ENCODE assay signal across 13 cellular contexts in genomic region chr6:90365565-90366219, GRCh38.
DNase-seq lines count a peak whose midpoint lies in the region; ATAC-seq and TF ChIP-seq lines count a peak whose summit lies in the region.
"Had no signal": no experiment of that assay in that cellular context is flagged by ENCODE, and none has a peak within 500 bp of the region (broad histone marks: within the 10 kb centered on the region; RNA-seq: fewer than 3 reads in every experiment).

No MANE protein-coding gene starts in this region.

- H4K8ac ChIP-seq in IMR-90 (ENCODE audit: low read depth in 2 of 2, low read length in 2 of 2) = no peak overlapping the region
- no peak overlapping the region for H4K8ac ChIP-seq in neuronal stem cell (ENCODE audit: low read depth, low read length)

- no peak overlapping the region for H4K5ac ChIP-seq in IMR-90 (ENCODE audit: low read depth, low read length)

- peaks cover 6% of the 10 kb centered on the region for H3K9me3 ChIP-seq in IMR-90 (ENCODE audit: control insufficient read depth, insufficient read depth, low read length)
- peaks cover 0 to 10% of the 10 kb centered on the region in 2 donors for H3K9me3 ChIP-seq in neuronal stem cell (replicated peaks in 1 of 2; ENCODE audit: control insufficient read depth in 2 of 2, insufficient read depth in 1 of 2, low read depth in 1 of 2, low read length in 2 of 2)
- H3K9me3 ChIP-seq in endodermal cell (ENCODE audit: control insufficient read depth, low read length) = peaks cover 7% of the 10 kb centered on the region
- H3K9me3 ChIP-seq in Peyer's patch = no peaks in the 10 kb centered on the region
- H3K9me3 ChIP-seq: BE2C, HAP-1 had no signal

- TF ChIP-seq CTCF in IMR-90 (conservative IDR thresholded peaks at IDR 0.05; ENCODE audit: low read depth, low read length) (no peak), endodermal cell (conservative IDR thresholded peaks at IDR 0.05) (no peak), Peyer's patch (IDR thresholded peaks at IDR 0.05) (no peak)

- H3K4me1 ChIP-seq in IMR-90 (ENCODE audit: control insufficient read depth, insufficient read depth, low read length) (peaks cover 3% of the 10 kb centered on the region), neuronal stem cell (ENCODE audit: control insufficient read depth in 2 of 2, insufficient read depth in 1 of 2, low read depth in 1 of 2, low read length in 2 of 2) (peaks cover 7 to 15% of the 10 kb centered on the region in 2 donors), endodermal cell (ENCODE audit: control insufficient read depth, insufficient read depth, low read length) (peaks cover 24% of the 10 kb centered on the region), Peyer's patch (peaks cover 0 to 5% (median 0%) of the 10 kb centered on the region in 4 donors)

- H3K9me3 Mint-ChIP-seq in endodermal cell = peaks cover 6% of the 10 kb centered on the region
- H3K9me3 Mint-ChIP-seq: GM23338 had no signal

- POLR2A ChIA-PET in IMR-90 (lab: Charles Lee; ENCODE audit: unreplicated experiment) = no interaction called here

- ATAC-seq in IMR-90 (ENCODE audit: low read depth) (no peak), left lobe of liver (peak; percentile 79)
- ATAC-seq: A549, GM23338 had no signal

- H3K27ac Mint-ChIP-seq in endodermal cell = no peak overlapping the region
- H3K27ac Mint-ChIP-seq: CD4-positive, alpha-beta memory T cell; GM23338 had no signal

- H2BK120ac ChIP-seq in IMR-90 (ENCODE audit: low read depth, low read length) = no peak overlapping the region
- H2BK120ac ChIP-seq in neuronal stem cell (ENCODE audit: low read depth, low read length) = no peak overlapping the region

- in situ Hi-C loops in IMR-90 (cut with MboI; ENCODE audit: low sequenced_read_pairs) = no loop called here

- no peak overlapping the region for H2BK15ac ChIP-seq in IMR-90 (ENCODE audit: low read depth, low read length)
- no peak overlapping the region for H2BK15ac ChIP-seq in neuronal stem cell (ENCODE audit: low read length)

- H2AK9ac ChIP-seq in IMR-90 (replicated peaks; ENCODE audit: low read depth, low read length, poor library complexity) = no peak overlapping the region

- no peak overlapping the region for H3K4me3 ChIP-seq in IMR-90 (ENCODE audit: insufficient read depth, low read depth, low read length)
- no peak overlapping the region for H3K4me3 ChIP-seq in neuronal stem cell (ENCODE audit: low read length in 2 of 2)
- H3K4me3 ChIP-seq in endodermal cell (ENCODE audit: low read length) = no peak overlapping the region
- H3K4me3 ChIP-seq in Peyer's patch = no peak overlapping the region
- H3K4me3 ChIP-seq: A549, GM23338, HAP-1 had no signal

- H2AK5ac ChIP-seq in IMR-90 (ENCODE audit: low read depth, low read length) (peak overlapping the region; percentile 47), neuronal stem cell (ENCODE audit: low read depth, low read length) (no peak overlapping the region)

- H4K20me1 ChIP-seq in IMR-90 (ENCODE audit: insufficient read depth, low read length) = peaks cover 4% of the 10 kb centered on the region; the same call in 1 of the 2 replicates

- no peak for DNase-seq in IMR-90
- DNase-seq in left lobe of liver (ENCODE audit: low spot score) = no peak
- no peak for DNase-seq in neuronal stem cell (ENCODE audit: low spot score)
- no peak for DNase-seq in endodermal cell
- DNase-seq in Peyer's patch = no peak
- DNase-seq: BE2C; CD4-positive, alpha-beta memory T cell; DMS79 had no signal

- H2AFZ ChIP-seq in IMR-90 (replicated peaks; ENCODE audit: low read length, poor library complexity) (no peak overlapping the region), neuronal stem cell (ENCODE audit: low read length) (no peak overlapping the region)
- H2AFZ ChIP-seq: GM23338 had no signal

- no peak overlapping the region for H3K27ac ChIP-seq in IMR-90 (ENCODE audit: insufficient read depth, low read length)
- H3K27ac ChIP-seq in neuronal stem cell (replicated peaks; ENCODE audit: low read length) = peak overlapping the region; percentile 16
- H3K27ac ChIP-seq in endodermal cell (ENCODE audit: low read depth, low read length) = no peak overlapping the region
- H3K27ac ChIP-seq in Peyer's patch = no peak overlapping the region
- H3K27ac ChIP-seq: A549, C4-2B had no signal

- no peaks in the 10 kb centered on the region for H3K36me3 Mint-ChIP-seq in endodermal cell (ENCODE audit: low read depth)
- H3K36me3 Mint-ChIP-seq: CD4-positive, alpha-beta memory T cell had no signal

- H3K4me3 Mint-ChIP-seq in endodermal cell = no peak overlapping the region
- H3K4me3 Mint-ChIP-seq: CD4-positive, alpha-beta memory T cell; GM23338 had no signal

- WGBS in IMR-90 (ENCODE audit: extremely low coverage in 2 of 2, insufficient read length in 1 of 2), 2 experiments = 100% methylated on average over 1 of the region's 7 CpGs; no CpG with 5 or more reads in 1 of the 2 experiments
- no CpG with 5 or more reads among the region's 7 CpGs for WGBS in neuronal stem cell (ENCODE audit: extremely low coverage in 2 of 2, insufficient read length in 2 of 2, insufficient replicate concordance in 1 of 2), 2 donors
- WGBS in endodermal cell (ENCODE audit: insufficient coverage in 1 of 2, insufficient read length in 1 of 2), 2 experiments = 69 to 84% methylated on average over 4 to 7 of the region's 7 CpGs

- dilution Hi-C loops in IMR-90 (cut with HindIII; ENCODE audit: low sequenced_read_pairs, unreplicated experiment) = no loop called here

- H3K27me3 Mint-ChIP-seq in endodermal cell (ENCODE audit: insufficient read depth) = peaks cover 24% of the 10 kb centered on the region

- H3K27me3 ChIP-seq in IMR-90 (ENCODE audit: control insufficient read depth, insufficient read depth, low read length) (no peaks in the 10 kb centered on the region; the same call in 1 of the 2 replicates), neuronal stem cell (ENCODE audit: control insufficient read depth in 3 of 3, insufficient read depth in 3 of 3, low read depth in 1 of 3, low read length in 3 of 3) (no peaks in the 10 kb centered on the region), endodermal cell (ENCODE audit: control insufficient read depth, insufficient read depth, low read length, poor library complexity, severe bottlenecking) (no peaks in the 10 kb centered on the region), Peyer's patch (no peaks in the 10 kb centered on the region)

- no peak for TF ChIP-seq RAD21 in IMR-90 (IDR thresholded peaks at IDR 0.05; ENCODE audit: low read length)

- no peak overlapping the region for H3K23ac ChIP-seq in IMR-90 (ENCODE audit: low read depth, low read length)
- H3K23ac ChIP-seq in neuronal stem cell (ENCODE audit: low read depth, low read length, poor library complexity) = no peak overlapping the region

- no peaks in the 10 kb centered on the region for H3K36me3 ChIP-seq in IMR-90 (ENCODE audit: control insufficient read depth, insufficient read depth, low read length)
- no peaks in the 10 kb centered on the region for H3K36me3 ChIP-seq in neuronal stem cell (replicated peaks in 1 of 2; ENCODE audit: control insufficient read depth in 2 of 2, insufficient read depth in 2 of 2, low read length in 2 of 2)
- no peaks in the 10 kb centered on the region for H3K36me3 ChIP-seq in endodermal cell (ENCODE audit: control insufficient read depth, insufficient read depth, low read length)
- H3K36me3 ChIP-seq in Peyer's patch = no peaks in the 10 kb centered on the region
- H3K36me3 ChIP-seq: BE2C, HAP-1 had no signal

- H4K91ac ChIP-seq in IMR-90 (ENCODE audit: insufficient read depth, low read depth, low read length) (no peak overlapping the region), neuronal stem cell (ENCODE audit: low read depth, low read length, poor library complexity) (no peak overlapping the region)

- no peak overlapping the region for H2BK20ac ChIP-seq in IMR-90 (ENCODE audit: low read depth, low read length)

- intact Hi-C loops in IMR-90 (cut with micrococcal nuclease) = no loop called here

- TF ChIP-seq POLR2A in IMR-90 (IDR thresholded peaks at IDR 0.05; ENCODE audit: low read depth, low read length) (no peak), Peyer's patch (IDR thresholded peaks at IDR 0.05) (no peak)

- CTCF ChIA-PET in IMR-90 (lab: Yijun Ruan, JAX) = interaction anchor here (0.6 kb wide), 1 partner anchor 25 kb away, joined by 3 read pairs; no protein-coding TSS in a partner anchor

- no peaks in the 10 kb centered on the region for H3K79me1 ChIP-seq in IMR-90 (ENCODE audit: low read depth in 1 of 2, low read length in 2 of 2)
- no peaks in the 10 kb centered on the region for H3K79me1 ChIP-seq in neuronal stem cell (ENCODE audit: low read depth, low read length)

- H2BK5ac ChIP-seq in IMR-90 (ENCODE audit: low read depth, low read length, poor library complexity, severe bottlenecking) (no peak overlapping the region), neuronal stem cell (ENCODE audit: low read length) (no peak overlapping the region)

- H3K14ac ChIP-seq in IMR-90 (replicated peaks; ENCODE audit: low read depth, low read length) (no peak overlapping the region), neuronal stem cell (ENCODE audit: low read length) (no peak overlapping the region)

- H3K4me2 ChIP-seq in IMR-90 (ENCODE audit: low read depth, low read length) (no peak overlapping the region), neuronal stem cell (ENCODE audit: insufficient read depth, low read length, poor library complexity, severe bottlenecking) (no peak overlapping the region)
- H3K4me2 ChIP-seq: A549 had no signal

- H3K9ac ChIP-seq in IMR-90 (ENCODE audit: low read depth, low read length) = no peak overlapping the region
- no peak overlapping the region for H3K9ac ChIP-seq in neuronal stem cell (ENCODE audit: low read depth, low read length, poor library complexity)
- no peak overlapping the region for H3K9ac ChIP-seq in endodermal cell (ENCODE audit: extremely low read depth, low read length, poor library complexity, severe bottlenecking)

- H3K18ac ChIP-seq in IMR-90 (ENCODE audit: low read depth, low read length) (no peak overlapping the region), neuronal stem cell (ENCODE audit: low read length) (no peak overlapping the region)

- no peak overlapping the region for H3K56ac ChIP-seq in IMR-90 (ENCODE audit: extremely low read depth, insufficient read depth, low read length)

- no peak overlapping the region for H2BK12ac ChIP-seq in neuronal stem cell (ENCODE audit: low read length)

- H3K9me1 ChIP-seq in IMR-90 (ENCODE audit: insufficient read depth, low read length) = 0 out of 2 replicates have a peak, but pooled peaks cover 6% of the 10 kb centered on the region

- no TSS peak for BruUV-seq in IMR-90 (replicated peaks; lab: Mats Ljungman, UMichigan)

- peaks cover 55% of the 10 kb centered on the region for H3K4me1 Mint-ChIP-seq in endodermal cell

- H3K4ac ChIP-seq in IMR-90 (ENCODE audit: low read depth, low read length) (no peak overlapping the region), neuronal stem cell (ENCODE audit: low read length) (no peak overlapping the region)

TF ChIP-seq in IMR-90, 13 proteins besides CTCF, POLR2A, EP300 and RAD21 (continues in another document):
- TF ChIP-seq RFX5 (IDR thresholded peaks at IDR 0.05; ENCODE audit: low read depth, low read length) (no peak), CHD1 (IDR thresholded peaks at IDR 0.05; ENCODE audit: low read depth, low read length) (no peak)

TF ChIP-seq in PFSK-1, 5 proteins besides CTCF, POLR2A, EP300 and RAD21:
- TF ChIP-seq POLR2AphosphoS5 (IDR thresholded peaks at IDR 0.05; ENCODE audit: low read depth, low read length) (0 out of 2 replicates have a peak, but pooled peaks have one; percentile 23), SIN3A (IDR thresholded peaks at IDR 0.05; ENCODE audit: borderline replicate concordance, insufficient read depth, low read length) (no peak)
